Comparison of ENCODE assay signal across 8 cellular contexts in the genomic region with DNA sequence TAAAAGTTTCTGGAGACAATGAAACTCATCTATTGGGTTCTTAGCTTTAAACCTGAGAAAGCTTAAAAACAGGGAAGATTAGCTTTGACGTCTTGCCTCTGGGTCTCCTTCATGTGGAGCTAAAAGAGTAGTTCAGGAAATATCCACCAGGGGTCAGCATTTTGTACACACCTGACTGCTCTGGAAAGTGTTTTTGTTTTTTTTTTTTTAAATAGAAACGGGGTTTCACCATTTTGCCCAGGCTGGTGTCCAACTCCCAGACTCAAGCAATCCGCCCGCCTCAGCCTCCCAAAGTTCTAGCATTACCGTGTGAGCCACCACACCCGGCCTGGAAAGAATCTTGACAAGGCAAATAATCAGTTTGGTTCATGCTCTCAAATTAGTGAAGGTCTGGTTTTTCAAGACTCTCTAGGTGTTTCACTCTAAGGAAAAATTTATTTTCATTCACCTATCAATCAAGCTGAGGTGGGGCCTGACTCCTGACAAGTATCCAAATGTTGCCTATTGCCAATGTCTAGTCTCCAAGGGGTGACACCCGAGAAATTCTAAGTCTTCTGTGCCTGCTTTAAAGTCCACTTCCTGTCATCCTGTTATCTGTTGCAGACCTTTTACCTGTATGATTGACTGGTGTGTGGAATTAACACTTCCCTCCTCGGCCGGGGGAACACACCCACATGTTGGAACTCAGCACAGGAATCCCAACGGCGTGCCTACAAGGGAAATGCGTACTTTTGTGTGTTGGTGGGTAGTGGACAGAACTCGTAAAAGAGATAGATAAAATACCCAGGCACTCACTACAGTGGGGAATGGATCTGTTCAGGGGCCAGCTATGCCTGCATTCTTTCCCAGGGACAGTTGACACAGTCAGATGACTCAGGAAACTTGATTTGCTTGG. TPM values are rescaled to one million over a fixed set of nuclear protein-coding genes. Genes with fewer than 3 reads are reported as not detected.
DNase-seq lines count a peak whose midpoint lies in the region; ATAC-seq and TF ChIP-seq lines count a peak whose summit lies in the region.

No MANE protein-coding gene starts in this region.

- H3K27me3 Mint-ChIP-seq in activated CD4-positive, alpha-beta T cell treated with anti-CD3 and anti-CD28 coated beads, Interleukin-2, amount 10 ng/mL, durations not matched to agents 24 days and 14 days = no peaks in the 10 kb centered on the region
- H3K27me3 Mint-ChIP-seq in endothelial cell (ENCODE audit: unreplicated experiment) = no peaks in the 10 kb centered on the region

- peaks cover 34% of the 10 kb centered on the region for H3K4me1 Mint-ChIP-seq in activated CD4-positive, alpha-beta T cell treated with anti-CD3 and anti-CD28 coated beads, Interleukin-2, amount 10 ng/mL, durations not matched to agents 24 days and 14 days
- H3K4me1 Mint-ChIP-seq in endothelial cell (ENCODE audit: unreplicated experiment) = peaks cover 3% of the 10 kb centered on the region

- ATAC-seq in HG02798 (IDR thresholded peaks at IDR 0.05; ENCODE audit: poor library complexity, unreplicated experiment) = peak; percentile 59
- ATAC-seq in GM21390 (IDR thresholded peaks at IDR 0.05; ENCODE audit: unreplicated experiment) = no peak

- peak; percentile 61 for DNase-seq in activated gamma-delta T cell treated with Interleukin-2 at 50 U/mL for 16 hours
- DNase-seq in activated gamma-delta T cell (lab: John Stamatoyannopoulos, UW) = no peak
- peak; percentile 84 for DNase-seq in NCI-H2227 (lab: John Stamatoyannopoulos, UW; ENCODE audit: unreplicated experiment)
- DNase-seq in activated CD4-positive, alpha-beta T cell treated with anti-CD3 and anti-CD28 coated beads, Interleukin-2, amount 10 ng/mL, durations not matched to agents 24 days and 14 days = peak; percentile 92
- DNase-seq in endothelial cell (ENCODE audit: low spot score) = peak; percentile 69
- DNase-seq in mucosa of gallbladder (ENCODE audit: low spot score) = peak; percentile 78

- peak overlapping the region; percentile 61 for H3K27ac Mint-ChIP-seq in activated CD4-positive, alpha-beta T cell treated with anti-CD3 and anti-CD28 coated beads, Interleukin-2, amount 10 ng/mL, durations not matched to agents 24 days and 14 days
- no peak overlapping the region for H3K27ac Mint-ChIP-seq in endothelial cell (ENCODE audit: unreplicated experiment)

- H3K4me3 Mint-ChIP-seq in activated CD4-positive, alpha-beta T cell treated with anti-CD3 and anti-CD28 coated beads, Interleukin-2, amount 10 ng/mL, durations not matched to agents 24 days and 14 days = peak overlapping the region; percentile 34
- H3K4me3 Mint-ChIP-seq in endothelial cell (ENCODE audit: unreplicated experiment) = no peak overlapping the region

- H3K9me3 Mint-ChIP-seq in activated CD4-positive, alpha-beta T cell treated with anti-CD3 and anti-CD28 coated beads, Interleukin-2, amount 10 ng/mL, durations not matched to agents 24 days and 14 days = no peaks in the 10 kb centered on the region
- H3K9me3 Mint-ChIP-seq in endothelial cell (ENCODE audit: unreplicated experiment) = no peaks in the 10 kb centered on the region

- intact Hi-C loops in activated CD4-positive, alpha-beta T cell treated with anti-CD3 and anti-CD28 coated beads, Interleukin-2, amount 10 ng/mL, durations not matched to agents 24 days and 14 days (cut with micrococcal nuclease) = loop anchor here (1.0 to 5.0 kb wide), 6 partner anchors 18 to 254 kb away; a partner anchor contains a TSS

- H3K36me3 Mint-ChIP-seq in activated CD4-positive, alpha-beta T cell treated with anti-CD3 and anti-CD28 coated beads, Interleukin-2, amount 10 ng/mL, durations not matched to agents 24 days and 14 days (ENCODE audit: low read depth) = no peaks in the 10 kb centered on the region
- H3K36me3 Mint-ChIP-seq in endothelial cell (ENCODE audit: low read depth, unreplicated experiment) = no peaks in the 10 kb centered on the region

- peak; percentile 92 for TF ChIP-seq CTCF in endothelial cell (IDR thresholded peaks at IDR 0.05; ENCODE audit: unreplicated experiment)

RNA-seq across cellular contexts. Expression of a gene that starts 11.3 kb away (rescaled TPM):
- 3.0 and 3.3 TPM in 2 replicates for total RNA-seq in activated CD4-positive, alpha-beta T cell treated with anti-CD3 and anti-CD28 coated beads, Interleukin-2, amount 10 ng/mL, durations not matched to agents 24 days and 14 days
- total RNA-seq in endothelial cell (ENCODE audit: unreplicated experiment) = not detected
- 32.4 TPM for total RNA-seq in mucosa of gallbladder

RNA-seq across cellular contexts. Expression of a gene that starts 35.1 kb away (rescaled TPM):
- 268 and 278 TPM in 2 replicates for total RNA-seq in activated CD4-positive, alpha-beta T cell treated with anti-CD3 and anti-CD28 coated beads, Interleukin-2, amount 10 ng/mL, durations not matched to agents 24 days and 14 days
- total RNA-seq in endothelial cell (ENCODE audit: unreplicated experiment) (1.9 TPM), mucosa of gallbladder (70.3 TPM)

Comparison
In these comparisons a context has a peak if more than half of its experiments do, and no peak if none do; other contexts are left out.
1. RNA of a gene that starts 35.1 kb away (total RNA-seq): 268 to 278 TPM in activated CD4-positive, alpha-beta T cell treated with anti-CD3 and anti-CD28 coated beads, Interleukin-2, amount 10 ng/mL, durations not matched to agents 24 days and 14 days and 70.3 TPM in mucosa of gallbladder (single experiment); 1.9 TPM in endothelial cell (single experiment); every median in the first group is over 10 times any median in the second.